ENCODE assay signal across 8 cellular contexts in the genomic region with DNA sequence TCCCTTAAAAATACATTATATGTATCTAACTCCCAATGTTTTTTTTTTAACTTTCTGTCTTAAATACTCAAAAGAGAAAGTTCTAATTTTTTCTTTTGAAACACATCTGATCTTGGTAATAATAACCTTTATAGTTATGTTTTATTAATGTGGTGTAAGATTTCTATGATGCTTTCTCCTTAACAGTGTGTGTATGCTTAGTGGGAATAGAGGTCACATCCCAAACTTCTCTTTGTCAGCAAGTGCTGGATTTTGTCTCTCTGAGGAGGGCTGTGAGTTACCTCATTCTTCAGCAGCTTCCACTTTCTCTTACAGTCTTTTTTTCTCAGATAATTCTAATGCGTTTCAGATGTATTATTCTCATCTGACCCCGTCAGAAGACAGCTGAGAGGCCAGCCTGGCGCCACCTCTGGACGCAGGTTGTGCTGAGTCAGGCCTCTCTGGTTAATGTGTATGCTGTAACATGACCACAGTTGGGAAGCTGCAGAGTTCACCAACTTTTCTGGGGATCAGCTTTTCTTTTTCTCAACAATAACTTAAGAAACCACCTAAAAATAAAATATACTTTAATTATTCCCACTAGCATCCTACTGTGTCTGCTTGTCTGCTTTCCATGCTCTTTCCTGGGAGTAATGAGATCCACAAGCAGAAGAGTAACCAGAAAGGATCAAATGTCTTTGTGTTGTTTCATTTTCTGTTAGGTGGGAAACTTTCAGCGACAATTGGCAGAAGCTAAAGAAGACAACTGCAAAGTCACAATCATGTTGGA.
DNase-seq lines count a peak whose midpoint lies in the region; ATAC-seq, FAIRE-seq and TF ChIP-seq lines count a peak whose summit lies in the region.

No MANE protein-coding gene starts in this region.

- POLR2A ChIA-PET in activated CD8-positive, alpha-beta T cell treated with anti-CD3 and anti-CD28 coated beads for 36 hours (lab: Charles Lee): interaction anchor here (0.6 kb wide), 1 partner anchor 720 kb away, joined by 4 read pairs; no protein-coding TSS in a partner anchor

- H3K27me3 Mint-ChIP-seq in astrocyte (ENCODE audit: low read depth, unreplicated experiment): no peaks in the 10 kb centered on the region
- H3K27me3 Mint-ChIP-seq in activated CD8-positive, alpha-beta T cell treated with anti-CD3 and anti-CD28 coated beads for 36 hours: no peaks in the 10 kb centered on the region

- FAIRE-seq in astrocyte (lab: Jason Lieb, UNC): peak; percentile 32

- TF ChIP-seq CTCF in astrocyte (IDR thresholded peaks at IDR 0.05; ENCODE audit: insufficient read depth, low read depth, low read length): no peak
- no peak for TF ChIP-seq CTCF in lower lobe of right lung (IDR thresholded peaks at IDR 0.05)
- no peak for TF ChIP-seq CTCF in activated CD8-positive, alpha-beta T cell treated with anti-CD3 and anti-CD28 coated beads for 36 hours (IDR thresholded peaks at IDR 0.05)

- H3K4me1 Mint-ChIP-seq in astrocyte (ENCODE audit: low read depth, unreplicated experiment): peaks cover 11% of the 10 kb centered on the region
- H3K4me1 Mint-ChIP-seq in activated CD8-positive, alpha-beta T cell treated with anti-CD3 and anti-CD28 coated beads for 36 hours (ENCODE audit: low read depth): no peaks in the 10 kb centered on the region

- no peak overlapping the region for H3K4me3 ChIP-seq in astrocyte (ENCODE audit: insufficient read depth, low read depth, low read length)
- peak overlapping the region in 1 of 2 experiments; percentile 35 for H3K4me3 ChIP-seq in mesenchymal stem cell (ENCODE audit: insufficient read depth in 1 of 2, low read depth in 1 of 2, low read length in 2 of 2)
- no peak overlapping the region for H3K4me3 ChIP-seq in lower lobe of right lung

- no peak overlapping the region for H3K23ac ChIP-seq in mesenchymal stem cell (ENCODE audit: low read length in 2 of 2)

- intact Hi-C loops in lower lobe of right lung (cut with DNase I): no loop called here
- intact Hi-C loops in activated CD8-positive, alpha-beta T cell treated with anti-CD3 and anti-CD28 coated beads for 36 hours (cut with micrococcal nuclease): no loop called here

- H3K36me3 Mint-ChIP-seq in astrocyte (ENCODE audit: low read depth, unreplicated experiment): no peaks in the 10 kb centered on the region
- H3K36me3 Mint-ChIP-seq in activated CD8-positive, alpha-beta T cell treated with anti-CD3 and anti-CD28 coated beads for 36 hours (ENCODE audit: low read depth): peaks cover 4% of the 10 kb centered on the region

- H3K27me3 ChIP-seq in astrocyte (ENCODE audit: insufficient read depth, low read length) (no peaks in the 10 kb centered on the region), mesenchymal stem cell (ENCODE audit: control insufficient read depth in 1 of 2, insufficient read depth in 1 of 2, low read length in 2 of 2) (no peaks in the 10 kb centered on the region), lower lobe of right lung (ENCODE audit: low read depth) (no peaks in the 10 kb centered on the region)

- no peak overlapping the region for H3K4ac ChIP-seq in mesenchymal stem cell (ENCODE audit: low read depth in 1 of 2, low read length in 2 of 2)

- peak overlapping the region; percentile 65 for H3K27ac Mint-ChIP-seq in astrocyte (ENCODE audit: unreplicated experiment)
- no peak overlapping the region for H3K27ac Mint-ChIP-seq in activated CD8-positive, alpha-beta T cell treated with anti-CD3 and anti-CD28 coated beads for 36 hours

- H4K91ac ChIP-seq in mesenchymal stem cell (ENCODE audit: low read length): no peak overlapping the region

- no peak overlapping the region for H4K8ac ChIP-seq in mesenchymal stem cell (ENCODE audit: low read length)

- H3K14ac ChIP-seq in mesenchymal stem cell (ENCODE audit: low read length in 2 of 2): no peak overlapping the region

- H3K27ac ChIP-seq in astrocyte (ENCODE audit: low read depth, low read length): no peak overlapping the region
- peak overlapping the region; percentile 96 for H3K27ac ChIP-seq in mesenchymal stem cell (ENCODE audit: low read length, poor library complexity, severe bottlenecking)
- H3K27ac ChIP-seq in lower lobe of right lung: no peak overlapping the region

- H2AFZ ChIP-seq in astrocyte (ENCODE audit: low read depth, low read length) (no peak overlapping the region), mesenchymal stem cell (ENCODE audit: low read depth, low read length) (no peak overlapping the region)

- peaks cover 6% of the 10 kb centered on the region for H3K36me3 ChIP-seq in astrocyte (ENCODE audit: insufficient read depth, low read length)
- H3K36me3 ChIP-seq in mesenchymal stem cell (ENCODE audit: control insufficient read depth in 1 of 2, insufficient read depth in 2 of 2, low read depth in 1 of 2, low read length in 2 of 2): no peaks in the 10 kb centered on the region
- H3K36me3 ChIP-seq in lower lobe of right lung: no peaks in the 10 kb centered on the region

- H3K79me1 ChIP-seq in mesenchymal stem cell (replicated peaks; ENCODE audit: low read length, poor library complexity, severe bottlenecking): no peaks in the 10 kb centered on the region

- H3K18ac ChIP-seq in mesenchymal stem cell (ENCODE audit: low read depth in 1 of 2, low read length in 2 of 2): no peak overlapping the region

- no peaks in the 10 kb centered on the region for H3K79me2 ChIP-seq in astrocyte (ENCODE audit: insufficient read depth, low read length)

- H3K4me3 Mint-ChIP-seq in astrocyte (ENCODE audit: unreplicated experiment): no peak overlapping the region
- H3K4me3 Mint-ChIP-seq in activated CD8-positive, alpha-beta T cell treated with anti-CD3 and anti-CD28 coated beads for 36 hours: no peak overlapping the region

- CTCF ChIA-PET in activated CD8-positive, alpha-beta T cell treated with anti-CD3 and anti-CD28 coated beads for 36 hours (lab: Charles Lee): interaction anchor here (2.5 kb wide), 1 partner anchor 32 kb away, joined by 9 read pairs; no protein-coding TSS in a partner anchor

- H2BK15ac ChIP-seq in mesenchymal stem cell (ENCODE audit: low read depth, poor library complexity, severe bottlenecking): no peak overlapping the region

- DNase-seq in EH (ENCODE audit: low read depth): peak; percentile 71
- DNase-seq in astrocyte (ENCODE audit: low read depth): peak; percentile 70
- DNase-seq in mesenchymal stem cell: peak; percentile 56
- no peak for DNase-seq in NCI-H524 treated with DMSO at 0.1 percent for 48 hours (lab: John Stamatoyannopoulos, UW)
- DNase-seq in NCI-H128 (lab: John Stamatoyannopoulos, UW; ENCODE audit: unreplicated experiment): no peak
- DNase-seq in lower lobe of right lung: no peak
- DNase-seq in activated CD8-positive, alpha-beta T cell treated with anti-CD3 and anti-CD28 coated beads for 36 hours: no peak

- peak overlapping the region; percentile 7 for H3K4me2 ChIP-seq in astrocyte (ENCODE audit: low read length)
- H3K4me2 ChIP-seq in mesenchymal stem cell (ENCODE audit: low read length, poor library complexity, severe bottlenecking): peak overlapping the region; percentile 49

- no peak overlapping the region for H2BK5ac ChIP-seq in mesenchymal stem cell (ENCODE audit: low read depth, low read length, poor library complexity, severe bottlenecking)

- WGBS in mesenchymal stem cell: 70% methylated on average over 5 of the region's 5 CpGs

- no peak overlapping the region for H2AK5ac ChIP-seq in mesenchymal stem cell (ENCODE audit: low read length, severe bottlenecking)

- H4K20me1 ChIP-seq in astrocyte (ENCODE audit: insufficient read depth, low read length): no peaks in the 10 kb centered on the region

- no peaks in the 10 kb centered on the region for H3K9me3 Mint-ChIP-seq in astrocyte (ENCODE audit: unreplicated experiment)
- H3K9me3 Mint-ChIP-seq in activated CD8-positive, alpha-beta T cell treated with anti-CD3 and anti-CD28 coated beads for 36 hours: no peaks in the 10 kb centered on the region

- H3K9me3 ChIP-seq in astrocyte (ENCODE audit: insufficient read depth, low read depth, low read length) (no peaks in the 10 kb centered on the region), mesenchymal stem cell (ENCODE audit: control insufficient read depth, low read length) (no peaks in the 10 kb centered on the region), lower lobe of right lung (no peaks in the 10 kb centered on the region)

- ATAC-seq in HG02973 (IDR thresholded peaks at IDR 0.05; ENCODE audit: unreplicated experiment): peak; percentile 55
- ATAC-seq in lower lobe of right lung: no peak
- ATAC-seq in activated CD8-positive, alpha-beta T cell treated with anti-CD3 and anti-CD28 coated beads for 36 hours: no peak

- H2BK12ac ChIP-seq in mesenchymal stem cell (ENCODE audit: low read length in 2 of 2): no peak overlapping the region

- no peak overlapping the region for H3K9ac ChIP-seq in astrocyte (ENCODE audit: low read length)
- H3K9ac ChIP-seq in mesenchymal stem cell (ENCODE audit: low read length): peak overlapping the region; percentile 80

- H2BK120ac ChIP-seq in mesenchymal stem cell (ENCODE audit: low read depth, low read length): no peak overlapping the region

- H3K4me1 ChIP-seq in astrocyte (ENCODE audit: insufficient read depth, low read length) (no peaks in the 10 kb centered on the region), mesenchymal stem cell (ENCODE audit: control insufficient read depth, insufficient read depth, low read depth, low read length) (peaks cover 2% of the 10 kb centered on the region), lower lobe of right lung (no peaks in the 10 kb centered on the region)

Comparison
In these comparisons a context has a peak if more than half of its experiments do, and no peak if none do; other contexts are left out.
1. DNase-seq: peak in EH (single experiment), astrocyte (single experiment) and mesenchymal stem cell (single experiment); none in NCI-H524 treated with DMSO at 0.1 percent for 48 hours (single experiment), NCI-H128 (single experiment), lower lobe of right lung (single experiment) and activated CD8-positive, alpha-beta T cell treated with anti-CD3 and anti-CD28 coated beads for 36 hours (single experiment).